ENCODE assay signal across 21 cellular contexts in the genomic region with DNA sequence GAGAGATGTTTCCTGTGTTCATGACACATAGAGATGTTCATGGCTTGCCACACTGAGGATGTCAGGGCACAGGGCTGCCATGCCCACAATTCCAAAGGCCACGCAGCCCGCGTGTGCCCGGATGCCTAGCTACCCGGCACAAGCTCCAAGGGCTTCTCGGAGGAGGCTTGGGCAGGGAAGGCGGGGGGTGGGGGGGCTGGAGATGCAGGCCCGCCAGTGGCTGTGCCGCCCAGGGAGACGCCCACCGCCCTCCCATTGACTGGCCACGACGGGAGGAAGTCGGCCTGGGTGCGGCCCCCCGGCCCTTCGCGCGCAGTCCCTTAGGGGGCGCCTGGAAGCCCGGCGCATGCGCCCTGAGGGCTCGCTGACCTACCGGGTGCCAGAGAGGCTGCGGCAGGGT. TPM values are rescaled to one million over a fixed set of nuclear protein-coding genes. Genes with fewer than 3 reads are reported as not detected.
"Had no signal": no experiment of that assay in that cellular context is flagged by ENCODE, and none has a peak within 500 bp of the region (broad histone marks: within the 10 kb centered on the region; RNA-seq: fewer than 3 reads in every experiment).

A gene with protein sequence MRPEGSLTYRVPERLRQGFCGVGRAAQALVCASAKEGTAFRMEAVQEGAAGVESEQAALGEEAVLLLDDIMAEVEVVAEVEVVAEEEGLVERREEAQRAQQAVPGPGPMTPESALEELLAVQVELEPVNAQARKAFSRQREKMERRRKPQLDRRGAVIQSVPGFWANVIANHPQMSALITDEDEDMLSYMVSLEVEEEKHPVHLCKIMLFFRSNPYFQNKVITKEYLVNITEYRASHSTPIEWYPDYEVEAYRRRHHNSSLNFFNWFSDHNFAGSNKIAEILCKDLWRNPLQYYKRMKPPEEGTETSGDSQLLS (plus strand): TSS at position 301 of the 400 bp plus-strand sequence. CDS start 46 bp downstream, at position 347.

RNA-seq across cellular contexts. Expression of the gene that starts here (rescaled TPM):
- total RNA-seq: activated naive CD4-positive, alpha-beta T cell treated with anti-CD3 and anti-CD28 coated beads for 36 hours; activated naive CD4-positive, alpha-beta T cell treated with anti-CD3 and anti-CD28 coated beads, Interleukin-2, amount 50 U/mL, for 72 hours; activated naive CD8-positive, alpha-beta T cell treated with anti-CD3 and anti-CD28 coated beads for 36 hours; activated naive CD8-positive, alpha-beta T cell treated with anti-CD3 and anti-CD28 coated beads, Interleukin-2, amount 10 ng/mL, durations not matched to agents 7 days and 5 days; activated T-cell treated with anti-CD3 and anti-CD28 coated beads, Interleukin-2, amount 50 U/mL, for 4 hours; activated T-cell treated with anti-CD3 and anti-CD28 coated beads, Interleukin-2, amount 50 U/mL, for 72 hours; activated T-helper 1 cell treated with anti-CD3 and anti-CD28 coated beads, Interleukin-12 subunit alpha, Interleukin-12 subunit beta, Interleukin-2, Interleukin-4 antibody, amounts not matched to agents 30 ng/mL and 10 ng/mL and 1 ng/mL, durations not matched to agents 14 hours and 24 hours and 36 hours; activated T-helper 17 cell treated with anti-CD3 and anti-CD28 coated beads, Interleukin-2, amount 50 U/mL, for 72 hours; activated T-helper 2 cell treated with anti-CD3 and anti-CD28 coated beads, Interferon-gamma antibody, Interleukin-2, Interleukin-4, amounts not matched to agents 10 μg/mL and 5 μg/mL and 100 μg/mL, durations not matched to agents 14 hours and 24 hours and 36 hours; adrenal gland; aorta; ascending aorta; astrocyte; body of pancreas; breast epithelium; bronchial epithelial cell; cardiac muscle cell; cardiac septum; cerebellum; chondrocyte had no signal
- polyA plus RNA-seq: adipose tissue, adrenal gland, aorta, cardiac muscle cell had no signal
